Comparison of ENCODE assay signal across 1 cellular context in the genomic region with DNA sequence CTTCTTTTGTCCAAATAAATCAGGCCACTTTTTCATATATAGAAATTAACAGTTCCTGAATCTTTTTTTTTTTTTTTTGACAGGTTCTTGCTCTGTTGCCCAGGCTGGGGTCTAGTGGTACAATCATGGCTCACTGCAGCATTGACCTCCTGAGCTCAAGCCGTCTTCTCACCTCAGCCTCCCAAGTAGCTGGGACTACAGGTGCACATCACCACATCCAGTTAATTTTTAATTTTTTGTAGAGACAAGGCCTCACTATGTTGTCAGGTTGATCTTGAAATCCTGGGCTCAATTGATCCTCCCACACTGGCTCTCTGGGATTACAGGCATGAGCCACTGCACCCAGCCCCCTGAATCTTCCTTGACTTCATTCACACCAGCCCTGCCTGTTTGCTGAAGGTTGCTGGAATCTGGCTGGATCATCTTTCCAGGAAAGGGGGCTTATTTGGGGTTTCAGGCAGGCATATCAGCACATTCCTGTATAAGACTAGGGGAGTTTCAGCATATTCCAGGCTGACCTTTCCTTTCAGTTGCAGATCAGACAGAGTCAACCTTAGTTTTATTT.
TF ChIP-seq lines count a peak whose summit lies in the region.

No MANE protein-coding gene starts in this region.

TF ChIP-seq in HepG2, 621 proteins besides CTCF, POLR2A, EP300 and RAD21 (continued from another document):
- TF ChIP-seq ZMYM3 (CRISPR knock-in tag; IDR thresholded peaks at IDR 0.05) (peak; percentile 25; the same call in 1 of the 2 replicates), ZNF34 (CRISPR knock-in tag; IDR thresholded peaks at IDR 0.05; ENCODE audit: borderline replicate concordance) (no peak), FIP1L1 (IDR thresholded peaks at IDR 0.05; ENCODE audit: borderline replicate concordance, insufficient read depth, low read depth, low read length) (no peak), HDAC2 (CRISPR knock-in tag; IDR thresholded peaks at IDR 0.05) (peak; percentile 15; the same call in 1 of the 2 replicates), MIER2 (CRISPR knock-in tag; IDR thresholded peaks at IDR 0.05) (no peak), ZNF292 (CRISPR knock-in tag; IDR thresholded peaks at IDR 0.05; ENCODE audit: borderline replicate concordance, low read depth) (peak; percentile 51; the same call in 1 of the 2 replicates), XBP1 (CRISPR knock-in tag; IDR thresholded peaks at IDR 0.05) (no peak), GPN1 (CRISPR knock-in tag; IDR thresholded peaks at IDR 0.05; ENCODE audit: borderline replicate concordance) (no peak), ZFY (CRISPR knock-in tag; IDR thresholded peaks at IDR 0.05) (0 out of 2 replicates have a peak, but pooled peaks have one; percentile 13), SALL1 (CRISPR knock-in tag; IDR thresholded peaks at IDR 0.05) (peak; percentile 38; the same call in 1 of the 2 replicates), ZNF460 (CRISPR knock-in tag; IDR thresholded peaks at IDR 0.05; ENCODE audit: borderline replicate concordance) (peak; percentile 94), PHF5A (CRISPR knock-in tag; IDR thresholded peaks at IDR 0.05; ENCODE audit: low read depth, unreplicated experiment) (no peak), MED1 (CRISPR knock-in tag; IDR thresholded peaks at IDR 0.05) (0 out of 2 replicates have a peak, but pooled peaks have one; percentile 46), U2AF2 (IDR thresholded peaks at IDR 0.05; ENCODE audit: low read depth, low read length) (no peak), ZNF335 (CRISPR knock-in tag; IDR thresholded peaks at IDR 0.05) (no peak), NFIB (CRISPR knock-in tag; IDR thresholded peaks at IDR 0.05; ENCODE audit: borderline replicate concordance) (no peak), ZNF605 (CRISPR knock-in tag; IDR thresholded peaks at IDR 0.05) (0 out of 2 replicates have a peak, but pooled peaks have one; percentile 24), ZNF546 (CRISPR knock-in tag; conservative IDR thresholded peaks at IDR 0.05) (0 out of 2 replicates have a peak, but pooled peaks have one; percentile 13), PHF21A (CRISPR knock-in tag; IDR thresholded peaks at IDR 0.05) (peak; percentile 19; the same call in 1 of the 2 replicates), FOXA1 (IDR thresholded peaks at IDR 0.05) (no peak), FOXA1 (CRISPR knock-in tag; IDR thresholded peaks at IDR 0.05) (peak; percentile 28; the same call in 1 of the 2 replicates), CREM (IDR thresholded peaks at IDR 0.05) (0 out of 2 replicates have a peak, but pooled peaks have one; percentile 3), CREM (CRISPR knock-in tag; IDR thresholded peaks at IDR 0.05) (no peak), IKZF1 (IDR thresholded peaks at IDR 0.05) (no peak), ZNF12 (CRISPR knock-in tag; IDR thresholded peaks at IDR 0.05) (0 out of 2 replicates have a peak, but pooled peaks have one; percentile 17), SAP130 (CRISPR knock-in tag; IDR thresholded peaks at IDR 0.05; ENCODE audit: low read depth) (0 out of 2 replicates have a peak, but pooled peaks have one; percentile 18), GATAD2A (CRISPR knock-in tag; IDR thresholded peaks at IDR 0.05) (0 out of 2 replicates have a peak, but pooled peaks have one; percentile 0), MED13 (CRISPR knock-in tag; IDR thresholded peaks at IDR 0.05) (0 out of 2 replicates have a peak, but pooled peaks have one; percentile 34), TGIF2 (CRISPR knock-in tag; IDR thresholded peaks at IDR 0.05) (0 out of 2 replicates have a peak, but pooled peaks have one; percentile 24), ZFX (CRISPR knock-in tag; IDR thresholded peaks at IDR 0.05; ENCODE audit: low read depth) (peak; percentile 36; the same call in 1 of the 2 replicates), ZNF432 (CRISPR knock-in tag; IDR thresholded peaks at IDR 0.05; ENCODE audit: borderline replicate concordance) (no peak), NAIF1 (CRISPR knock-in tag; IDR thresholded peaks at IDR 0.05; ENCODE audit: borderline replicate concordance) (no peak), TEAD3 (CRISPR knock-in tag; optimal IDR thresholded peaks at IDR 0.05; ENCODE audit: borderline replicate concordance) (peak; percentile 31), ADNP (CRISPR knock-in tag; IDR thresholded peaks at IDR 0.05) (0 out of 2 replicates have a peak, but pooled peaks have one; percentile 22), SOX13 (IDR thresholded peaks at IDR 0.05) (no peak), SOX13 (CRISPR knock-in tag; conservative IDR thresholded peaks at IDR 0.05 in 1 of 2, IDR thresholded peaks at IDR 0.05 in 1 of 2) (0 out of 4 replicates have a peak, but pooled peaks of 1 of the 2 experiments have one; percentile 24), BCL6 (CRISPR knock-in tag; IDR thresholded peaks at IDR 0.05) (peak; percentile 86), SIX4 (CRISPR knock-in tag; IDR thresholded peaks at IDR 0.05) (peak; percentile 25; the same call in 1 of the 2 replicates), MIER3 (CRISPR knock-in tag; IDR thresholded peaks at IDR 0.05; ENCODE audit: borderline replicate concordance) (no peak), FOSL2 (CRISPR knock-in tag; IDR thresholded peaks at IDR 0.05) (peak; percentile 40; the same call in 1 of the 2 replicates), POLR2G (IDR thresholded peaks at IDR 0.05; ENCODE audit: low read depth, low read length) (0 out of 2 replicates have a peak, but pooled peaks have one; percentile 31)
- TF ChIP-seq, protein P1, sequence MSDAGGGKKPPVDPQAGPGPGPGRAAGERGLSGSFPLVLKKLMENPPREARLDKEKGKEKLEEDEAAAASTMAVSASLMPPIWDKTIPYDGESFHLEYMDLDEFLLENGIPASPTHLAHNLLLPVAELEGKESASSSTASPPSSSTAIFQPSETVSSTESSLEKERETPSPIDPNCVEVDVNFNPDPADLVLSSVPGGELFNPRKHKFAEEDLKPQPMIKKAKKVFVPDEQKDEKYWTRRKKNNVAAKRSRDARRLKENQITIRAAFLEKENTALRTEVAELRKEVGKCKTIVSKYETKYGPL (CRISPR knock-in tag; IDR thresholded peaks at IDR 0.05) = no peak
- TF ChIP-seq, protein P2, sequence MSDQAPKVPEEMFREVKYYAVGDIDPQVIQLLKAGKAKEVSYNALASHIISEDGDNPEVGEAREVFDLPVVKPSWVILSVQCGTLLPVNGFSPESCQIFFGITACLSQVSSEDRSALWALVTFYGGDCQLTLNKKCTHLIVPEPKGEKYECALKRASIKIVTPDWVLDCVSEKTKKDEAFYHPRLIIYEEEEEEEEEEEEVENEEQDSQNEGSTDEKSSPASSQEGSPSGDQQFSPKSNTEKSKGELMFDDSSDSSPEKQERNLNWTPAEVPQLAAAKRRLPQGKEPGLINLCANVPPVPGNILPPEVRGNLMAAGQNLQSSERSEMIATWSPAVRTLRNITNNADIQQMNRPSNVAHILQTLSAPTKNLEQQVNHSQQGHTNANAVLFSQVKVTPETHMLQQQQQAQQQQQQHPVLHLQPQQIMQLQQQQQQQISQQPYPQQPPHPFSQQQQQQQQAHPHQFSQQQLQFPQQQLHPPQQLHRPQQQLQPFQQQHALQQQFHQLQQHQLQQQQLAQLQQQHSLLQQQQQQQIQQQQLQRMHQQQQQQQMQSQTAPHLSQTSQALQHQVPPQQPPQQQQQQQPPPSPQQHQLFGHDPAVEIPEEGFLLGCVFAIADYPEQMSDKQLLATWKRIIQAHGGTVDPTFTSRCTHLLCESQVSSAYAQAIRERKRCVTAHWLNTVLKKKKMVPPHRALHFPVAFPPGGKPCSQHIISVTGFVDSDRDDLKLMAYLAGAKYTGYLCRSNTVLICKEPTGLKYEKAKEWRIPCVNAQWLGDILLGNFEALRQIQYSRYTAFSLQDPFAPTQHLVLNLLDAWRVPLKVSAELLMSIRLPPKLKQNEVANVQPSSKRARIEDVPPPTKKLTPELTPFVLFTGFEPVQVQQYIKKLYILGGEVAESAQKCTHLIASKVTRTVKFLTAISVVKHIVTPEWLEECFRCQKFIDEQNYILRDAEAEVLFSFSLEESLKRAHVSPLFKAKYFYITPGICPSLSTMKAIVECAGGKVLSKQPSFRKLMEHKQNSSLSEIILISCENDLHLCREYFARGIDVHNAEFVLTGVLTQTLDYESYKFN (CRISPR knock-in tag; conservative IDR thresholded peaks at IDR 0.05) = 0 out of 2 replicates have a peak, but pooled peaks have one; percentile 9
- TF ChIP-seq, protein P3, sequence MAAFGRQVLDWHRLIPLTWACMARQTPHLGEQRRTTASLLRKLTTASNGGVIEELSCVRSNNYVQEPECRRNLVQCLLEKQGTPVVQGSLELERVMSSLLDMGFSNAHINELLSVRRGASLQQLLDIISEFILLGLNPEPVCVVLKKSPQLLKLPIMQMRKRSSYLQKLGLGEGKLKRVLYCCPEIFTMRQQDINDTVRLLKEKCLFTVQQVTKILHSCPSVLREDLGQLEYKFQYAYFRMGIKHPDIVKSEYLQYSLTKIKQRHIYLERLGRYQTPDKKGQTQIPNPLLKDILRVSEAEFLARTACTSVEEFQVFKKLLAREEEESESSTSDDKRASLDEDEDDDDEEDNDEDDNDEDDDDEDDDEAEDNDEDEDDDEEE (CRISPR knock-in tag; IDR thresholded peaks at IDR 0.05) = no peak
- TF ChIP-seq, protein P4, sequence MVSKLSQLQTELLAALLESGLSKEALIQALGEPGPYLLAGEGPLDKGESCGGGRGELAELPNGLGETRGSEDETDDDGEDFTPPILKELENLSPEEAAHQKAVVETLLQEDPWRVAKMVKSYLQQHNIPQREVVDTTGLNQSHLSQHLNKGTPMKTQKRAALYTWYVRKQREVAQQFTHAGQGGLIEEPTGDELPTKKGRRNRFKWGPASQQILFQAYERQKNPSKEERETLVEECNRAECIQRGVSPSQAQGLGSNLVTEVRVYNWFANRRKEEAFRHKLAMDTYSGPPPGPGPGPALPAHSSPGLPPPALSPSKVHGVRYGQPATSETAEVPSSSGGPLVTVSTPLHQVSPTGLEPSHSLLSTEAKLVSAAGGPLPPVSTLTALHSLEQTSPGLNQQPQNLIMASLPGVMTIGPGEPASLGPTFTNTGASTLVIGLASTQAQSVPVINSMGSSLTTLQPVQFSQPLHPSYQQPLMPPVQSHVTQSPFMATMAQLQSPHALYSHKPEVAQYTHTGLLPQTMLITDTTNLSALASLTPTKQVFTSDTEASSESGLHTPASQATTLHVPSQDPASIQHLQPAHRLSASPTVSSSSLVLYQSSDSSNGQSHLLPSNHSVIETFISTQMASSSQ (IDR thresholded peaks at IDR 0.05; ENCODE audit: low read depth) = peak; percentile 35; the same call in 1 of the 2 replicates
- TF ChIP-seq, protein P4 (CRISPR knock-in tag; IDR thresholded peaks at IDR 0.05; ENCODE audit: borderline replicate concordance) = peak; percentile 81
- TF ChIP-seq, protein P5, sequence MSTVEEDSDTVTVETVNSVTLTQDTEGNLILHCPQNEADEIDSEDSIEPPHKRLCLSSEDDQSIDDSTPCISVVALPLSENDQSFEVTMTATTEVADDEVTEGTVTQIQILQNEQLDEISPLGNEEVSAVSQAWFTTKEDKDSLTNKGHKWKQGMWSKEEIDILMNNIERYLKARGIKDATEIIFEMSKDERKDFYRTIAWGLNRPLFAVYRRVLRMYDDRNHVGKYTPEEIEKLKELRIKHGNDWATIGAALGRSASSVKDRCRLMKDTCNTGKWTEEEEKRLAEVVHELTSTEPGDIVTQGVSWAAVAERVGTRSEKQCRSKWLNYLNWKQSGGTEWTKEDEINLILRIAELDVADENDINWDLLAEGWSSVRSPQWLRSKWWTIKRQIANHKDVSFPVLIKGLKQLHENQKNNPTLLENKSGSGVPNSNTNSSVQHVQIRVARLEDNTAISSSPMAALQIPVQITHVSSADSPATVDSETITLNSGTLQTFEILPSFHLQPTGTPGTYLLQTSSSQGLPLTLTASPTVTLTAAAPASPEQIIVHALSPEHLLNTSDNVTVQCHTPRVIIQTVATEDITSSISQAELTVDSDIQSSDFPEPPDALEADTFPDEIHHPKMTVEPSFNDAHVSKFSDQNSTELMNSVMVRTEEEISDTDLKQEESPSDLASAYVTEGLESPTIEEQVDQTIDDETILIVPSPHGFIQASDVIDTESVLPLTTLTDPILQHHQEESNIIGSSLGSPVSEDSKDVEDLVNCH (CRISPR knock-in tag; IDR thresholded peaks at IDR 0.05) = no peak
- TF ChIP-seq, protein P6, sequence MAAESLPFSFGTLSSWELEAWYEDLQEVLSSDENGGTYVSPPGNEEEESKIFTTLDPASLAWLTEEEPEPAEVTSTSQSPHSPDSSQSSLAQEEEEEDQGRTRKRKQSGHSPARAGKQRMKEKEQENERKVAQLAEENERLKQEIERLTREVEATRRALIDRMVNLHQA (CRISPR knock-in tag; IDR thresholded peaks at IDR 0.05) = no peak
- TF ChIP-seq, protein P7, sequence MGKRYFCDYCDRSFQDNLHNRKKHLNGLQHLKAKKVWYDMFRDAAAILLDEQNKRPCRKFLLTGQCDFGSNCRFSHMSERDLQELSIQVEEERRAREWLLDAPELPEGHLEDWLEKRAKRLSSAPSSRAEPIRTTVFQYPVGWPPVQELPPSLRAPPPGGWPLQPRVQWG (CRISPR knock-in tag; IDR thresholded peaks at IDR 0.05; ENCODE audit: borderline replicate concordance, low read depth) = no peak
TF ChIP-seq in HepG2: peak in this region for 29.
